Comparison of ENCODE assay signal across 8 cellular contexts in genomic region chr6:134178230-134179044, GRCh38.
DNase-seq lines count a peak whose midpoint lies in the region; ATAC-seq and TF ChIP-seq lines count a peak whose summit lies in the region.

No MANE protein-coding gene starts in this region.

- peak overlapping the region; percentile 57 for H3K4me2 ChIP-seq in parathyroid adenoma (ENCODE audit: low read length)

- in situ Hi-C loops in G401 (cut with HindIII; ENCODE audit: low sequenced_read_pairs) = no loop called here

- no peak for TF ChIP-seq POLR2A in heart left ventricle (IDR thresholded peaks at IDR 0.05)

- H3K9me3 ChIP-seq in heart left ventricle = no peaks in the 10 kb centered on the region
- peaks cover 4% of the 10 kb centered on the region for H3K9me3 ChIP-seq in parathyroid adenoma (ENCODE audit: control insufficient read depth, low read length)
- no peaks in the 10 kb centered on the region for H3K9me3 ChIP-seq in thymus (ENCODE audit: control insufficient read depth)

- peak overlapping the region; percentile 82 for H3K9ac ChIP-seq in parathyroid adenoma

- peak overlapping the region; percentile 69 for H2AFZ ChIP-seq in parathyroid adenoma

- WGBS in heart left ventricle, 4 donors = 1 to 3% (median 2%) methylated on average over 21 to 28 of the region's 28 CpGs
- under 1% methylated on average over 28 of the region's 28 CpGs for WGBS in thymus

- peak overlapping the region; percentile 44 for H3K4me3 ChIP-seq in Jurkat, Clone E6-1 (ENCODE audit: low read length)
- H3K4me3 ChIP-seq in heart left ventricle (peak overlapping the region in 11 of 12 donors; percentile 1 to 80 (median 48)), parathyroid adenoma (ENCODE audit: low read depth, low read length) (peak overlapping the region; percentile 100), thymus (ENCODE audit: low read length) (peak overlapping the region; percentile 65)

- peak; percentile 57 to 70 (median 63) for ATAC-seq in heart left ventricle
- no peak for ATAC-seq in GM18907 (IDR thresholded peaks at IDR 0.05; ENCODE audit: unreplicated experiment)

- peak; percentile 92 for DNase-seq in G401 (ENCODE audit: low spot score)
- peak; percentile 65 for DNase-seq in Jurkat, Clone E6-1 (ENCODE audit: low read depth, low spot score)
- DNase-seq in T follicular helper cell (ENCODE audit: low read depth) = peak; percentile 78
- peak; percentile 96 for DNase-seq in amniotic epithelial cell (ENCODE audit: low read depth)
- peak; percentile 84 to 89 (median 87) for DNase-seq in heart left ventricle

- H3K27ac ChIP-seq in heart left ventricle (peak overlapping the region; percentile 33 to 99 (median 62)), parathyroid adenoma (peak overlapping the region; percentile 100), thymus (ENCODE audit: low read depth) (peak overlapping the region; percentile 86)

- TF ChIP-seq CTCF in heart left ventricle (IDR thresholded peaks at IDR 0.05) (peak; percentile 64 to 90 (median 84)), parathyroid adenoma (IDR thresholded peaks at IDR 0.05) (peak; percentile 92)

- H3K4me1 ChIP-seq in heart left ventricle (peaks cover 0 to 39% (median 23%) of the 10 kb centered on the region in 12 donors), parathyroid adenoma (peaks cover 51% of the 10 kb centered on the region), thymus (ENCODE audit: control insufficient read depth, insufficient read depth, low read length) (peaks cover 14% of the 10 kb centered on the region)

- no peaks in the 10 kb centered on the region for H3K27me3 ChIP-seq in heart left ventricle
- no peaks in the 10 kb centered on the region for H3K27me3 ChIP-seq in parathyroid adenoma (ENCODE audit: control insufficient read depth, insufficient read depth, low read length)
- peaks cover 14% of the 10 kb centered on the region for H3K27me3 ChIP-seq in thymus (ENCODE audit: control insufficient read depth, insufficient read depth)

- H3K36me3 ChIP-seq in heart left ventricle = peaks cover 0 to 4% (median under 1%) of the 10 kb centered on the region in 9 donors
- H3K36me3 ChIP-seq in parathyroid adenoma (ENCODE audit: control insufficient read depth, insufficient read depth, low read length) = peaks cover 12% of the 10 kb centered on the region
- H3K36me3 ChIP-seq in thymus (ENCODE audit: control insufficient read depth, insufficient read depth) = no peaks in the 10 kb centered on the region

- peaks cover 29% of the 10 kb centered on the region for H3K79me2 ChIP-seq in parathyroid adenoma

- intact Hi-C loops in heart left ventricle (cut with DNase I) = loop anchor here in 9 of 10 donors (1.0 to 10.0 kb wide), 18 partner anchors 59 to 644 kb away; no protein-coding TSS in a partner anchor

Comparison
In these comparisons a context has a peak if more than half of its experiments do, and no peak if none do; other contexts are left out.
1. H3K4me3 ChIP-seq: peak in every context shown above with its lines; median percentile 100 in parathyroid adenoma; 65 in thymus; 48 in heart left ventricle; 44 in Jurkat, Clone E6-1.